8 cellular contexts compared by ENCODE assay signal in the genomic region with DNA sequence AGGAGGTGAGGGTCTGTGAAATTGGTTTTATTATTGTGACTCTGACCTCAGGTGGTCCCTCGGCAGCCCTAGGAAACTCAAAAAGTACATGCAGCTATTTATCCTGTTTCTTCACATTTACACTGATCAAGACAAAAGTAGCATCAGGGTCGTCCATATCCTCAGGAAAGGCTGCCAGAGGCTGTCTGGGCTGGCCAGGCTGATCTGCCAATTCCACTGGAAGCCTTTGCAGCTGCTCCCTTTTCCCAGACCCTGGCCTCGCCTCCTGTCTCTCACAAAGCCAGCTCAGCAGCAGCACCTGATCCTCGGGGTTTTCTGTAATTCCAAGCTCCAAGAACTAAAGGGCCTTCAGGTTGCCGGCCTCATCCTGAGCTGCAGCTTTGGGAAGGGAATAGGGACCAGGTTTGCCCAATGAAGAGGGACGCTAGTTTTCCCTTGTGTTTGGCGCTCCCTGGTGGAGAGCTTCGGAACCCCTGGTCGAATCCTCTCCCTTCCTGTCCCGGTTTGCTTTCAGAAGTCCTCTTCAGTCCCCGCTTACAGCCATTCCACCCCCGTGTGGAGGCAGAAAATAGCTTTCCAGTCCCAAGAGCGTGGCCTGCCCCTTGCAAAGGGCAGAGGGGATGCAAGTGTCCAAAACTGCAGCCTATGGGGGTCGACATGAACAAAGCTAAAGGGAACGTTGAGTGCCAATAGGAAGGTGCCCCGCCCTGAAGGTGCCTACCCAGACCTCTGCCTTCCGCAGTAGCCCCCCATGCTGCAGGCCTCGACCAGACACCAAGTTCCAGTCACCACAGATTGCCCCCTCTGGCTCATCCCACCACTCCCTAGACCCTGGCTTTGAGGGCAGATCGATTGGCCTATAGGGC. TPM values are rescaled to one million over a fixed set of nuclear protein-coding genes. Genes with fewer than 3 reads are reported as not detected.
DNase-seq lines count a peak whose midpoint lies in the region; ATAC-seq and TF ChIP-seq lines count a peak whose summit lies in the region.

No MANE protein-coding gene starts in this region.

- no peaks in the 10 kb centered on the region for H3K27me3 ChIP-seq in ovary
- no peaks in the 10 kb centered on the region for H3K27me3 ChIP-seq in transverse colon

- no peaks in the 10 kb centered on the region for H3K36me3 ChIP-seq in ovary
- H3K36me3 ChIP-seq in transverse colon, result no peaks in the 10 kb centered on the region

- ATAC-seq in HG03442 (IDR thresholded peaks at IDR 0.05; ENCODE audit: unreplicated experiment), result no peak

- TF ChIP-seq EP300 in ovary (IDR thresholded peaks at IDR 0.05) (no peak), transverse colon (IDR thresholded peaks at IDR 0.05; ENCODE audit: low read depth) (no peak)

- 25 to 28% (median 28%) methylated on average over 17 to 19 of the region's 19 CpGs for WGBS in ovary, 3 donors
- 32% methylated on average over 16 of the region's 19 CpGs; no CpG with 5 or more reads in 1 of the 2 donors for WGBS in transverse colon (ENCODE audit: low coverage in 1 of 2), 2 donors

- no peak overlapping the region for H3K4me3 ChIP-seq in HFF-Myc (replicated peaks; ENCODE audit: low read depth, low read length)
- no peak overlapping the region for H3K4me3 ChIP-seq in ovary
- no peak overlapping the region for H3K4me3 ChIP-seq in transverse colon

- H3K9me3 ChIP-seq in ovary (no peaks in the 10 kb centered on the region), transverse colon (no peaks in the 10 kb centered on the region)

- no peak for TF ChIP-seq POLR2A in ovary (IDR thresholded peaks at IDR 0.05)
- no peak for TF ChIP-seq POLR2A in transverse colon (IDR thresholded peaks at IDR 0.05)

- intact Hi-C loops in ovary (cut with DNase I), result loop anchor here in 2 of 4 donors (10.0 kb wide), 1 partner anchor 371 kb away; no protein-coding TSS in a partner anchor
- intact Hi-C loops in transverse colon (cut with DNase I; ENCODE audit: low total_unique reads), result no loop called here

- in situ Hi-C loops in transverse colon (cut with MboI; ENCODE audit: low pct_ligation_motif_present in 1 of 4, low pct_unique_long_range_greater_than_20kb in 1 of 4, low sequenced_read_pairs in 3 of 4), result no loop called here

- H3K27ac ChIP-seq in ovary, result no peak overlapping the region
- H3K27ac ChIP-seq in transverse colon, result no peak overlapping the region

- peak; percentile 94 for TF ChIP-seq CTCF in HFF-Myc (IDR thresholded peaks at IDR 0.05; ENCODE audit: low read depth, low read length, missing control alignments)
- TF ChIP-seq CTCF in ovary (IDR thresholded peaks at IDR 0.05), result peak; percentile 25 to 51 (median 41)
- peak; percentile 66 to 83 (median 75) for TF ChIP-seq CTCF in transverse colon (IDR thresholded peaks at IDR 0.05)

- H3K4me1 ChIP-seq in ovary (ENCODE audit: insufficient read depth) (no peaks in the 10 kb centered on the region), transverse colon (peaks cover 0 to 6% (median 0%) of the 10 kb centered on the region in 4 donors)

- DNase-seq in C1 segment of cervical spinal cord (lab: John Stamatoyannopoulos, UW) (peak in 9 of 14 donors; percentile 2 to 44 (median 9)), HFF-Myc (ENCODE audit: extremely low read depth, low read depth) (peak; percentile 45), RPMI8226 (peak; percentile 37), germinal center (ENCODE audit: low spot score) (peak; percentile 50), ovary (peak; percentile 45 to 85 (median 71)), transverse colon (peak; percentile 79)
- peak; percentile 54 for DNase-seq in activated gamma-delta T cell treated with anti-CD3 and anti-CD28 coated beads, Interleukin-2, amount 50 U/mL, for 16 hours (ENCODE audit: low read depth)

RNA-seq across cellular contexts. Expression of a gene that starts 13.4 kb away (rescaled TPM):
- total RNA-seq in ovary, result 1 to 10 TPM in 1 of 7 donors, under 1 TPM in 4, not detected in 2; 0.13 to 2.2 (median 0.48) TPM
- polyA plus RNA-seq in ovary, result not detected
- 1 to 10 TPM in 2 of 4 donors, under 1 TPM in 1, not detected in 1; 0.40 to 5.1 (median 3.8) TPM for total RNA-seq in transverse colon

RNA-seq across cellular contexts. Expression of a gene that starts 27.4 kb away (rescaled TPM):
- total RNA-seq in ovary, result not detected
- polyA plus RNA-seq in ovary, result not detected
- total RNA-seq in transverse colon, result not detected

RNA-seq across cellular contexts. Expression of a gene that starts 41.1 kb away (rescaled TPM):
- total RNA-seq in ovary (not detected), transverse colon (not detected)
- polyA plus RNA-seq in ovary, result under 1 TPM in 1 of 2 donors, not detected in 1; 0.17 TPM

Comparison
In these comparisons a context has a peak if more than half of its experiments do, and no peak if none do; other contexts are left out.
1. DNase-seq: peak in every context shown above with its lines; median percentile 79 in transverse colon; 71 in ovary; 54 in activated gamma-delta T cell treated with anti-CD3 and anti-CD28 coated beads, Interleukin-2, amount 50 U/mL, for 16 hours; 50 in germinal center; 45 in HFF-Myc; 37 in RPMI8226; 9 in C1 segment of cervical spinal cord.
2. CTCF ChIP-seq: peak in every context shown above with its lines; median percentile 94 in HFF-Myc; 75 in transverse colon; 41 in ovary.